Comparison of ENCODE assay signal across 15 cellular contexts in genomic region chr1:64072089-64072835, GRCh38.
DNase-seq lines count a peak whose midpoint lies in the region; ATAC-seq, FAIRE-seq and TF ChIP-seq lines count a peak whose summit lies in the region.
"Had no signal": no experiment of that assay in that cellular context is flagged by ENCODE, and none has a peak within 500 bp of the region (broad histone marks: within the 10 kb centered on the region; RNA-seq: fewer than 3 reads in every experiment).

No MANE protein-coding gene starts in this region.

- no peaks in the 10 kb centered on the region for H3K36me3 Mint-ChIP-seq in CD4-positive, alpha-beta memory T cell

- TF ChIP-seq CTCF in body of pancreas (IDR thresholded peaks at IDR 0.05) (no peak), left ventricle myocardium inferior (IDR thresholded peaks at IDR 0.05; ENCODE audit: borderline replicate concordance) (no peak)

- H3K27ac ChIP-seq in body of pancreas (peak overlapping the region in 3 of 4 donors; percentile 10 to 36 (median 17)), left ventricle myocardium inferior (replicated peaks) (peak overlapping the region; percentile 68)
- H3K27ac ChIP-seq in CD4-positive, alpha-beta memory T cell (ENCODE audit: low read depth, low read length): no peak overlapping the region
- H3K27ac ChIP-seq: gastrocnemius medialis, vagina had no signal

- H3K4me1 ChIP-seq in body of pancreas (peaks cover 25% of the 10 kb centered on the region), left ventricle myocardium inferior (peaks cover 58% of the 10 kb centered on the region)
- no peaks in the 10 kb centered on the region for H3K4me1 ChIP-seq in CD4-positive, alpha-beta memory T cell (ENCODE audit: insufficient read depth, low read length)

- DNase-seq in Right ventricle myocardium superior: no peak
- DNase-seq in cardiac septum (ENCODE audit: low spot score): no peak
- DNase-seq in body of pancreas: peak in 3 of 4 donors; percentile 14 to 35 (median 33)
- no peak for DNase-seq in left ventricle myocardium inferior
- no peak for DNase-seq in GM19239 (ENCODE audit: insufficient read length, low spot score)
- DNase-seq in occipital lobe (lab: John Stamatoyannopoulos, UW): no peak
- DNase-seq in CD4-positive, alpha-beta memory T cell: no peak
- DNase-seq: gastrocnemius medialis; Karpas-422; mesendoderm; NK-92 treated with Interleukin-12 subunit alpha and Interleukin-12 subunit beta, amount 100 ng/mL, for 24 hours had no signal

- no peak for FAIRE-seq in GM19239 (lab: Jason Lieb, UNC)

- 37 to 41% methylated on average over 6 of the region's 6 CpGs for WGBS in body of pancreas, 2 donors

- H3K27me3 ChIP-seq in body of pancreas (no peaks in the 10 kb centered on the region), left ventricle myocardium inferior (ENCODE audit: low read depth) (no peaks in the 10 kb centered on the region)
- no peaks in the 10 kb centered on the region for H3K27me3 ChIP-seq in CD4-positive, alpha-beta memory T cell (ENCODE audit: insufficient read depth, low read length)
- H3K27me3 ChIP-seq: gastrocnemius medialis, vagina had no signal

- peaks cover 0 to 8% of the 10 kb centered on the region in 2 donors for H3K27me3 Mint-ChIP-seq in CD4-positive, alpha-beta memory T cell

- no peak for TF ChIP-seq POLR2A in body of pancreas (IDR thresholded peaks at IDR 0.05)

- intact Hi-C loops in Right ventricle myocardium superior (cut with DNase I): no loop called here
- intact Hi-C loops in cardiac septum (cut with DNase I): no loop called here
- intact Hi-C loops in body of pancreas (cut with DNase I): no loop called here
- intact Hi-C loops in left ventricle myocardium inferior (cut with micrococcal nuclease): no loop called here
- intact Hi-C loops in CD4-positive, alpha-beta memory T cell (cut with micrococcal nuclease): no loop called here

- no peaks in the 10 kb centered on the region for H3K9me3 ChIP-seq in body of pancreas
- no peaks in the 10 kb centered on the region for H3K9me3 ChIP-seq in left ventricle myocardium inferior (replicated peaks)
- H3K9me3 ChIP-seq in CD4-positive, alpha-beta memory T cell (ENCODE audit: control insufficient read depth in 1 of 2, low read length in 2 of 2): no peaks in the 10 kb centered on the region
- H3K9me3 ChIP-seq: gastrocnemius medialis, vagina had no signal

- CTCF ChIA-PET in CD4-positive, alpha-beta memory T cell (lab: Charles Lee; ENCODE audit: partially characterized antibody): no interaction called here

- H3K4me3 ChIP-seq in body of pancreas: no peak overlapping the region
- H3K4me3 ChIP-seq in left ventricle myocardium inferior: no peak overlapping the region
- H3K4me3 ChIP-seq in CD4-positive, alpha-beta memory T cell (ENCODE audit: low read length in 2 of 2): no peak overlapping the region
- H3K4me3 ChIP-seq: gastrocnemius medialis, skin epidermis, vagina had no signal

- H3K9me3 Mint-ChIP-seq in CD4-positive, alpha-beta memory T cell: no peaks in the 10 kb centered on the region
- H3K9me3 Mint-ChIP-seq: T-helper 1 cell treated with Interleukin-12 subunit alpha and Interleukin-12 subunit beta and Interleukin-4 antibody, amounts not matched to agents 30 μg/mL and 1 μg/mL, for 36 hours had no signal

- no peak overlapping the region for H3K4me3 Mint-ChIP-seq in CD4-positive, alpha-beta memory T cell
- H3K4me3 Mint-ChIP-seq: T-helper 1 cell treated with Interleukin-12 subunit alpha and Interleukin-12 subunit beta and Interleukin-4 antibody, amounts not matched to agents 30 μg/mL and 1 μg/mL, for 36 hours had no signal

- H3K27ac Mint-ChIP-seq in CD4-positive, alpha-beta memory T cell: no peak overlapping the region
- H3K27ac Mint-ChIP-seq: T-helper 1 cell treated with Interleukin-12 subunit alpha and Interleukin-12 subunit beta and Interleukin-4 antibody, amounts not matched to agents 30 μg/mL and 1 μg/mL, for 36 hours had no signal

- POLR2A ChIA-PET in CD4-positive, alpha-beta memory T cell (lab: Charles Lee; ENCODE audit: partially characterized antibody): no interaction called here

- H3K4me1 Mint-ChIP-seq in CD4-positive, alpha-beta memory T cell: no peaks in the 10 kb centered on the region

- ATAC-seq in Right ventricle myocardium superior (ENCODE audit: poor library complexity) (peak; percentile 64), body of pancreas (peak; percentile 82), GM19351 (IDR thresholded peaks at IDR 0.05; ENCODE audit: unreplicated experiment) (no peak)
- ATAC-seq: gastrocnemius medialis had no signal

- H3K36me3 ChIP-seq in body of pancreas (replicated peaks in 1 of 2; ENCODE audit: insufficient read depth in 1 of 2, low read depth in 2 of 2) (no peaks in the 10 kb centered on the region), left ventricle myocardium inferior (no peaks in the 10 kb centered on the region)
- no peaks in the 10 kb centered on the region for H3K36me3 ChIP-seq in CD4-positive, alpha-beta memory T cell (ENCODE audit: insufficient read depth, low read length)
- H3K36me3 ChIP-seq: gastrocnemius medialis, vagina had no signal

Comparison
In these comparisons a context has a peak if more than half of its experiments do, and no peak if none do; other contexts are left out.
1. DNase-seq: peak in body of pancreas (3 of 4); none in Right ventricle myocardium superior (single experiment), cardiac septum (single experiment), left ventricle myocardium inferior (single experiment), GM19239 (single experiment), occipital lobe (single experiment) and CD4-positive, alpha-beta memory T cell (0 of 5).